In the genomic region with DNA sequence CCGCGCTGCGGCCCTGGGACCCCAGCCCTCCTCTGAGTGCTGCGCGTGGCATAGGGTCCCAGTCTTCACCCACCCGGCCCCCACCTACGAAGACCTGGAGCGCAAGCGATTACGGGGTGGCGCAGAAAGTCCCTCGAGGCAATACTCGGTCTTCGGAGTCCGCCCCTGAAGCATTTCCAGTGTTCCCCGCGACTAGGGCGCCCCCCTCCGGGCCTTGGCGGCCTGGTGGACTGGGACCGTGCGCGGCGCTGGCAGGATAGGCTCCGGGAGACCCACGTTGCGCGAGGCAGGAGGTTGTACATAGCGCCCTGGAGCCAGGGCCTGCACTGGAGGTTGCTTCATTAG, we compare ENCODE assay signal across 1 cellular context.
TF ChIP-seq lines count a peak whose summit lies in the region.

No MANE protein-coding gene starts in this region.

TF ChIP-seq in K562, 482 proteins besides CTCF, POLR2A, EP300 and RAD21 (continued from another document and continues in another):
- no peak for TF ChIP-seq CEBPZ (IDR thresholded peaks at IDR 0.05; ENCODE audit: borderline replicate concordance, low read depth, low read length)
- no peak for TF ChIP-seq POLR2B (IDR thresholded peaks at IDR 0.05; ENCODE audit: low read depth, partially characterized antibody)
- TF ChIP-seq JUNB (CRISPR knock-in tag; conservative IDR thresholded peaks at IDR 0.05) = no peak
- TF ChIP-seq HINFP (tag; conservative IDR thresholded peaks at IDR 0.05; ENCODE audit: low read depth) = no peak
- TF ChIP-seq JUND (IDR thresholded peaks at IDR 0.05; ENCODE audit: borderline replicate concordance, low read depth, low read length) = peak; percentile 39; the same call in 1 of the 2 replicates
- no peak; the same call in 2 of the 3 replicates for TF ChIP-seq JUND (tag; IDR thresholded peaks at IDR 0.05; ENCODE audit: borderline replicate concordance, low read depth, low read length)
- TF ChIP-seq, protein P1, sequence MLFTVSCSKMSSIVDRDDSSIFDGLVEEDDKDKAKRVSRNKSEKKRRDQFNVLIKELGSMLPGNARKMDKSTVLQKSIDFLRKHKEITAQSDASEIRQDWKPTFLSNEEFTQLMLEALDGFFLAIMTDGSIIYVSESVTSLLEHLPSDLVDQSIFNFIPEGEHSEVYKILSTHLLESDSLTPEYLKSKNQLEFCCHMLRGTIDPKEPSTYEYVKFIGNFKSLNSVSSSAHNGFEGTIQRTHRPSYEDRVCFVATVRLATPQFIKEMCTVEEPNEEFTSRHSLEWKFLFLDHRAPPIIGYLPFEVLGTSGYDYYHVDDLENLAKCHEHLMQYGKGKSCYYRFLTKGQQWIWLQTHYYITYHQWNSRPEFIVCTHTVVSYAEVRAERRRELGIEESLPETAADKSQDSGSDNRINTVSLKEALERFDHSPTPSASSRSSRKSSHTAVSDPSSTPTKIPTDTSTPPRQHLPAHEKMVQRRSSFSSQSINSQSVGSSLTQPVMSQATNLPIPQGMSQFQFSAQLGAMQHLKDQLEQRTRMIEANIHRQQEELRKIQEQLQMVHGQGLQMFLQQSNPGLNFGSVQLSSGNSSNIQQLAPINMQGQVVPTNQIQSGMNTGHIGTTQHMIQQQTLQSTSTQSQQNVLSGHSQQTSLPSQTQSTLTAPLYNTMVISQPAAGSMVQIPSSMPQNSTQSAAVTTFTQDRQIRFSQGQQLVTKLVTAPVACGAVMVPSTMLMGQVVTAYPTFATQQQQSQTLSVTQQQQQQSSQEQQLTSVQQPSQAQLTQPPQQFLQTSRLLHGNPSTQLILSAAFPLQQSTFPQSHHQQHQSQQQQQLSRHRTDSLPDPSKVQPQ (CRISPR knock-in tag; IDR thresholded peaks at IDR 0.05; ENCODE audit: borderline replicate concordance) = no peak
- TF ChIP-seq ZNF766 (CRISPR knock-in tag; conservative IDR thresholded peaks at IDR 0.05) = no peak
- no peak for TF ChIP-seq L3MBTL2 (IDR thresholded peaks at IDR 0.05)
- no peak for TF ChIP-seq TAF9B (IDR thresholded peaks at IDR 0.05; ENCODE audit: partially characterized antibody)
- no peak for TF ChIP-seq RBM25 (IDR thresholded peaks at IDR 0.05; ENCODE audit: low read depth, low read length, severe bottlenecking)
- no peak for TF ChIP-seq PPARD (CRISPR knock-in tag; IDR thresholded peaks at IDR 0.05)
- no peak for TF ChIP-seq CHCHD3 (CRISPR knock-in tag; IDR thresholded peaks at IDR 0.05)
- TF ChIP-seq DEAF1 (CRISPR knock-in tag; IDR thresholded peaks at IDR 0.05) = peak; percentile 89
- TF ChIP-seq, protein P2, sequence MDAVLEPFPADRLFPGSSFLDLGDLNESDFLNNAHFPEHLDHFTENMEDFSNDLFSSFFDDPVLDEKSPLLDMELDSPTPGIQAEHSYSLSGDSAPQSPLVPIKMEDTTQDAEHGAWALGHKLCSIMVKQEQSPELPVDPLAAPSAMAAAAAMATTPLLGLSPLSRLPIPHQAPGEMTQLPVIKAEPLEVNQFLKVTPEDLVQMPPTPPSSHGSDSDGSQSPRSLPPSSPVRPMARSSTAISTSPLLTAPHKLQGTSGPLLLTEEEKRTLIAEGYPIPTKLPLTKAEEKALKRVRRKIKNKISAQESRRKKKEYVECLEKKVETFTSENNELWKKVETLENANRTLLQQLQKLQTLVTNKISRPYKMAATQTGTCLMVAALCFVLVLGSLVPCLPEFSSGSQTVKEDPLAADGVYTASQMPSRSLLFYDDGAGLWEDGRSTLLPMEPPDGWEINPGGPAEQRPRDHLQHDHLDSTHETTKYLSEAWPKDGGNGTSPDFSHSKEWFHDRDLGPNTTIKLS (IDR thresholded peaks at IDR 0.05; ENCODE audit: borderline replicate concordance, low read depth) = no peak
- no peak for TF ChIP-seq RNF2 (IDR thresholded peaks at IDR 0.05)
- TF ChIP-seq TFAP4 (CRISPR knock-in tag; IDR thresholded peaks at IDR 0.05; ENCODE audit: borderline replicate concordance) = peak; percentile 37; the same call in 1 of the 2 replicates
- TF ChIP-seq PRMT5 (CRISPR knock-in tag; IDR thresholded peaks at IDR 0.05) = no peak
- no peak for TF ChIP-seq NCOA4 (IDR thresholded peaks at IDR 0.05; ENCODE audit: partially characterized antibody)
- TF ChIP-seq PHF20 (IDR thresholded peaks at IDR 0.05; ENCODE audit: partially characterized antibody) = peak; percentile 2
- TF ChIP-seq TGIF2 (CRISPR knock-in tag; IDR thresholded peaks at IDR 0.05) = no peak
- 0 out of 2 replicates have a peak, but pooled peaks have one; percentile 40 for TF ChIP-seq ARID1B (IDR thresholded peaks at IDR 0.05)
- peak; percentile 5; the same call in 1 of the 2 replicates for TF ChIP-seq SOX6 (IDR thresholded peaks at IDR 0.05)
- TF ChIP-seq ZNF12 (CRISPR knock-in tag; IDR thresholded peaks at IDR 0.05) = peak; percentile 84
- TF ChIP-seq THRAP3 (IDR thresholded peaks at IDR 0.05; ENCODE audit: borderline replicate concordance) = no peak
- peak; percentile 64; the same call in 1 of the 2 replicates for TF ChIP-seq TOE1 (IDR thresholded peaks at IDR 0.05; ENCODE audit: borderline replicate concordance)
- no peak for TF ChIP-seq TOE1 (CRISPR knock-in tag; IDR thresholded peaks at IDR 0.05; ENCODE audit: borderline replicate concordance, low read depth)
- TF ChIP-seq CXXC5 (CRISPR knock-in tag; IDR thresholded peaks at IDR 0.05) = no peak
- TF ChIP-seq SAP30 (IDR thresholded peaks at IDR 0.05; ENCODE audit: borderline replicate concordance, insufficient read depth, low read depth, low read length, poor library complexity, severe bottlenecking) = no peak
- TF ChIP-seq ZFP36 (IDR thresholded peaks at IDR 0.05; ENCODE audit: low read depth, low read length, partially characterized antibody) = no peak
- TF ChIP-seq MAFG (tag; conservative IDR thresholded peaks at IDR 0.05) = no peak
- TF ChIP-seq ZNF668 (CRISPR knock-in tag; IDR thresholded peaks at IDR 0.05) = no peak
- TF ChIP-seq NEUROD1 (IDR thresholded peaks at IDR 0.05; ENCODE audit: borderline replicate concordance, low read depth, low read length, partially characterized antibody) = peak; percentile 55
- peak; percentile 69; the same call in 1 of the 2 replicates for TF ChIP-seq GTF2E2 (tag; IDR thresholded peaks at IDR 0.05)
- TF ChIP-seq, protein P3, sequence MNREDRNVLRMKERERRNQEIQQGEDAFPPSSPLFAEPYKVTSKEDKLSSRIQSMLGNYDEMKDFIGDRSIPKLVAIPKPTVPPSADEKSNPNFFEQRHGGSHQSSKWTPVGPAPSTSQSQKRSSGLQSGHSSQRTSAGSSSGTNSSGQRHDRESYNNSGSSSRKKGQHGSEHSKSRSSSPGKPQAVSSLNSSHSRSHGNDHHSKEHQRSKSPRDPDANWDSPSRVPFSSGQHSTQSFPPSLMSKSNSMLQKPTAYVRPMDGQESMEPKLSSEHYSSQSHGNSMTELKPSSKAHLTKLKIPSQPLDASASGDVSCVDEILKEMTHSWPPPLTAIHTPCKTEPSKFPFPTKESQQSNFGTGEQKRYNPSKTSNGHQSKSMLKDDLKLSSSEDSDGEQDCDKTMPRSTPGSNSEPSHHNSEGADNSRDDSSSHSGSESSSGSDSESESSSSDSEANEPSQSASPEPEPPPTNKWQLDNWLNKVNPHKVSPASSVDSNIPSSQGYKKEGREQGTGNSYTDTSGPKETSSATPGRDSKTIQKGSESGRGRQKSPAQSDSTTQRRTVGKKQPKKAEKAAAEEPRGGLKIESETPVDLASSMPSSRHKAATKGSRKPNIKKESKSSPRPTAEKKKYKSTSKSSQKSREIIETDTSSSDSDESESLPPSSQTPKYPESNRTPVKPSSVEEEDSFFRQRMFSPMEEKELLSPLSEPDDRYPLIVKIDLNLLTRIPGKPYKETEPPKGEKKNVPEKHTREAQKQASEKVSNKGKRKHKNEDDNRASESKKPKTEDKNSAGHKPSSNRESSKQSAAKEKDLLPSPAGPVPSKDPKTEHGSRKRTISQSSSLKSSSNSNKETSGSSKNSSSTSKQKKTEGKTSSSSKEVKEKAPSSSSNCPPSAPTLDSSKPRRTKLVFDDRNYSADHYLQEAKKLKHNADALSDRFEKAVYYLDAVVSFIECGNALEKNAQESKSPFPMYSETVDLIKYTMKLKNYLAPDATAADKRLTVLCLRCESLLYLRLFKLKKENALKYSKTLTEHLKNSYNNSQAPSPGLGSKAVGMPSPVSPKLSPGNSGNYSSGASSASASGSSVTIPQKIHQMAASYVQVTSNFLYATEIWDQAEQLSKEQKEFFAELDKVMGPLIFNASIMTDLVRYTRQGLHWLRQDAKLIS (CRISPR knock-in tag; IDR thresholded peaks at IDR 0.05) = peak; percentile 21; the same call in 1 of the 2 replicates
- peak; percentile 62 for TF ChIP-seq ARID2 (IDR thresholded peaks at IDR 0.05)
- no peak; a peak in 1 of 4 replicates for TF ChIP-seq UBTF (IDR thresholded peaks at IDR 0.05; ENCODE audit: borderline replicate concordance in 1 of 2, low read depth in 2 of 2, low read length in 2 of 2)
- TF ChIP-seq, protein P4, sequence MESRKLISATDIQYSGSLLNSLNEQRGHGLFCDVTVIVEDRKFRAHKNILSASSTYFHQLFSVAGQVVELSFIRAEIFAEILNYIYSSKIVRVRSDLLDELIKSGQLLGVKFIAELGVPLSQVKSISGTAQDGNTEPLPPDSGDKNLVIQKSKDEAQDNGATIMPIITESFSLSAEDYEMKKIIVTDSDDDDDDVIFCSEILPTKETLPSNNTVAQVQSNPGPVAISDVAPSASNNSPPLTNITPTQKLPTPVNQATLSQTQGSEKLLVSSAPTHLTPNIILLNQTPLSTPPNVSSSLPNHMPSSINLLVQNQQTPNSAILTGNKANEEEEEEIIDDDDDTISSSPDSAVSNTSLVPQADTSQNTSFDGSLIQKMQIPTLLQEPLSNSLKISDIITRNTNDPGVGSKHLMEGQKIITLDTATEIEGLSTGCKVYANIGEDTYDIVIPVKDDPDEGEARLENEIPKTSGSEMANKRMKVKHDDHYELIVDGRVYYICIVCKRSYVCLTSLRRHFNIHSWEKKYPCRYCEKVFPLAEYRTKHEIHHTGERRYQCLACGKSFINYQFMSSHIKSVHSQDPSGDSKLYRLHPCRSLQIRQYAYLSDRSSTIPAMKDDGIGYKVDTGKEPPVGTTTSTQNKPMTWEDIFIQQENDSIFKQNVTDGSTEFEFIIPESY (CRISPR knock-in tag; IDR thresholded peaks at IDR 0.05) = peak; percentile 39; the same call in 1 of the 2 replicates
- TF ChIP-seq ZNF316 (IDR thresholded peaks at IDR 0.05) = no peak
- TF ChIP-seq EWSR1 (IDR thresholded peaks at IDR 0.05; ENCODE audit: borderline replicate concordance, low read depth, partially characterized antibody) = no peak
